1 cellular context compared by ENCODE assay signal in genomic region chr16:24723663-24724062, GRCh38.
TF ChIP-seq lines count a peak whose summit lies in the region.

No MANE protein-coding gene starts in this region.

TF ChIP-seq in IMR-90, 13 proteins besides CTCF, POLR2A, EP300 and RAD21 (continued from another document):
- TF ChIP-seq USF2 (IDR thresholded peaks at IDR 0.05; ENCODE audit: low read depth, low read length) (no peak), RFX5 (IDR thresholded peaks at IDR 0.05; ENCODE audit: low read depth, low read length) (no peak), ELK1 (IDR thresholded peaks at IDR 0.05; ENCODE audit: borderline replicate concordance, low read depth, low read length) (no peak), BHLHE40 (IDR thresholded peaks at IDR 0.05; ENCODE audit: low read depth, low read length) (no peak), NFE2L2 (IDR thresholded peaks at IDR 0.05; ENCODE audit: low read depth, low read length) (no peak)
